Comparison of ENCODE assay signal across 14 cellular contexts in genomic region chr19:17575871-17576757, GRCh38. TPM values are rescaled to one million over a fixed set of nuclear protein-coding genes. Genes with fewer than 3 reads are reported as not detected.
A peak's percentile ranks its signal among the peaks of the same experiment; 100 is the strongest.
DNase-seq lines count a peak whose midpoint lies in the region; ATAC-seq and TF ChIP-seq lines count a peak whose summit lies in the region.
"Had no signal": no experiment of that assay in that cellular context is flagged by ENCODE, and none has a peak within 500 bp of the region (broad histone marks: within the 10 kb centered on the region; RNA-seq: fewer than 3 reads in every experiment).

No MANE protein-coding gene starts in this region.

- H3K9me3 ChIP-seq in A673 (ENCODE audit: low read depth, low read length, poor library complexity, severe bottlenecking) (no peaks in the 10 kb centered on the region), WERI-Rb-1 (ENCODE audit: severe bottlenecking) (no peaks in the 10 kb centered on the region)
- H3K9me3 ChIP-seq: BE2C had no signal

- ATAC-seq in GM23338 (peak; percentile 17), memory B cell (ENCODE audit: low read depth) (no peak), GM19035 (IDR thresholded peaks at IDR 0.05; ENCODE audit: unreplicated experiment) (no peak)
- ATAC-seq: activated CD4-positive, CD25-positive, alpha-beta regulatory T cell treated with anti-CD3 and anti-CD28 coated beads, Interleukin-2, amount 50 U/mL, for 24 hours had no signal

- DNase-seq in A673 (ENCODE audit: low spot score) (peak; percentile 31), GM23338 (ENCODE audit: low spot score) (peak; percentile 77), WERI-Rb-1 (peak; percentile 33), memory B cell (ENCODE audit: low spot score in 2 of 2) (no peak), AG08395 (ENCODE audit: low spot score) (no peak)
- DNase-seq in effector CD4-positive, alpha-beta T cell = no peak
- DNase-seq: Calu3; effector CD8-positive, alpha-beta T cell; GF-D8 had no signal

- no peak overlapping the region for H2AFZ ChIP-seq in GM23338
- H2AFZ ChIP-seq: parathyroid adenoma had no signal

- H3K36me3 ChIP-seq in A673 (ENCODE audit: insufficient read depth, low read length, poor library complexity, severe bottlenecking) = peaks cover 56% of the 10 kb centered on the region
- H3K36me3 ChIP-seq in GM23338 (ENCODE audit: insufficient read depth) = no peaks in the 10 kb centered on the region
- peaks cover 76% of the 10 kb centered on the region for H3K36me3 ChIP-seq in WERI-Rb-1

- no peaks in the 10 kb centered on the region for H3K79me2 ChIP-seq in GM23338 (replicated peaks; ENCODE audit: insufficient read depth)

- H3K9me3 Mint-ChIP-seq in GM23338 = no peaks in the 10 kb centered on the region
- H3K9me3 Mint-ChIP-seq in memory B cell = no peaks in the 10 kb centered on the region
- H3K9me3 Mint-ChIP-seq: T-helper 2 cell treated with Interferon-gamma antibody and Interleukin-4, amounts not matched to agents 5 μg/mL and 100 μg/mL, for 36 hours had no signal

- H3K27me3 ChIP-seq in A673 (replicated peaks; ENCODE audit: insufficient read depth, low read depth, low read length, poor library complexity) (no peaks in the 10 kb centered on the region), GM23338 (ENCODE audit: insufficient read depth) (no peaks in the 10 kb centered on the region), WERI-Rb-1 (ENCODE audit: insufficient read depth, low read depth, severe bottlenecking) (no peaks in the 10 kb centered on the region)
- H3K27me3 ChIP-seq: BE2C had no signal

- H4K20me1 ChIP-seq in GM23338 (replicated peaks; ENCODE audit: insufficient read depth) = no peaks in the 10 kb centered on the region; the same call in 1 of the 2 replicates

- no peak overlapping the region for H3K4me3 Mint-ChIP-seq in GM23338
- H3K4me3 Mint-ChIP-seq in memory B cell = no peak overlapping the region
- H3K4me3 Mint-ChIP-seq: T-helper 2 cell treated with Interferon-gamma antibody and Interleukin-4, amounts not matched to agents 5 μg/mL and 100 μg/mL, for 36 hours had no signal

- CTCF ChIA-PET in A673 (lab: Charles Lee) = no interaction called here

- peaks cover 11% of the 10 kb centered on the region; the same call in 1 of the 2 replicates for H3F3A ChIP-seq in GM23338 (replicated peaks; ENCODE audit: low read depth)

- BruUV-seq in A673 (replicated peaks; lab: Mats Ljungman, UMichigan) = no TSS peak

- no peak overlapping the region for H3K27ac ChIP-seq in A673 (ENCODE audit: low read depth, low read length, poor library complexity, severe bottlenecking)
- H3K27ac ChIP-seq in GM23338 (ENCODE audit: low read depth) = no peak overlapping the region
- H3K27ac ChIP-seq in WERI-Rb-1 = no peak overlapping the region
- H3K27ac ChIP-seq: parathyroid adenoma had no signal

- H3K27me3 Mint-ChIP-seq in GM23338 (ENCODE audit: insufficient read depth, low read depth, poor library complexity) (peaks cover 27% of the 10 kb centered on the region), memory B cell (no peaks in the 10 kb centered on the region)

- TF ChIP-seq CTCF in A673 (conservative IDR thresholded peaks at IDR 0.05; ENCODE audit: low read depth, low read length) (no peak), GM23338 (conservative IDR thresholded peaks at IDR 0.05; ENCODE audit: low read depth in 2 of 2) (no peak), WERI-Rb-1 (IDR thresholded peaks at IDR 0.05; ENCODE audit: low read depth, low read length) (no peak)

- H3K27ac Mint-ChIP-seq in GM23338 (no peak overlapping the region), memory B cell (peak overlapping the region; percentile 67)
- H3K27ac Mint-ChIP-seq: T-helper 2 cell treated with Interferon-gamma antibody and Interleukin-4, amounts not matched to agents 5 μg/mL and 100 μg/mL, for 36 hours had no signal

- peaks cover 29% of the 10 kb centered on the region for H3K4me1 Mint-ChIP-seq in GM23338
- H3K4me1 Mint-ChIP-seq in memory B cell = peaks cover 9% of the 10 kb centered on the region

- POLR2A ChIA-PET in A673 (lab: Charles Lee; ENCODE audit: low non-redundant PET) = no interaction called here

- H3K4me3 ChIP-seq in A673 (ENCODE audit: low read depth, low read length, poor library complexity, severe bottlenecking) (no peak overlapping the region), GM23338 (0 out of 2 replicates have a peak overlapping the region, but pooled peaks have one; percentile 30), WERI-Rb-1 (ENCODE audit: low read depth, low read length) (no peak overlapping the region)

- H3K4me1 ChIP-seq in A673 (ENCODE audit: insufficient read depth, low read length, poor library complexity, severe bottlenecking) (no peaks in the 10 kb centered on the region), GM23338 (ENCODE audit: insufficient read depth) (peaks cover 26% of the 10 kb centered on the region)
- H3K4me1 ChIP-seq: parathyroid adenoma had no signal

- peaks cover 33% of the 10 kb centered on the region for H3K36me3 Mint-ChIP-seq in GM23338 (ENCODE audit: low read depth)
- H3K36me3 Mint-ChIP-seq in memory B cell = peaks cover 41% of the 10 kb centered on the region

- H3K4me2 ChIP-seq in GM23338 = peak overlapping the region; percentile 66; the same call in 1 of the 2 replicates

- no peaks in the 10 kb centered on the region for H3K9me2 ChIP-seq in GM23338 (ENCODE audit: insufficient read depth)

- intact Hi-C loops in A673 (cut with micrococcal nuclease; ENCODE audit: unreplicated experiment) = no loop called here

TF ChIP-seq in GM23338, 12 proteins besides CTCF, POLR2A, EP300 and RAD21 (continues in another document):
- TF ChIP-seq NANOG (IDR thresholded peaks at IDR 0.05; ENCODE audit: borderline replicate concordance) = no peak
- TF ChIP-seq ZNF331 (CRISPR knock-in tag; IDR thresholded peaks at IDR 0.05; ENCODE audit: low read depth) = no peak
- TF ChIP-seq POLR2AphosphoS5 (IDR thresholded peaks at IDR 0.05; ENCODE audit: low read depth) = no peak
- no peak for TF ChIP-seq ZNF462 (CRISPR knock-in tag; IDR thresholded peaks at IDR 0.05)

RNA-seq across cellular contexts. Expression of gene COLGALT1, which starts 20.7 kb away (rescaled TPM):
- total RNA-seq in A673 (2021) = 91.3 and 93.5 TPM in 2 replicates
- 52.0 and 63.4 TPM in 2 replicates for total RNA-seq in GM23338 (2014; rRNA removed; shearing (Covaris generic))
- polyA plus RNA-seq in GM23338 (2016; fragmentation: Nextera tagmentation; extraction: Ambion mirVana) = 16.1 and 18.2 TPM in 2 replicates

Comparison
In these comparisons a context has a peak if more than half of its experiments do, and no peak if none do; other contexts are left out.
1. DNase-seq: peak in A673 (single experiment), GM23338 (single experiment) and WERI-Rb-1 (single experiment); none in memory B cell (0 of 2), AG08395 (single experiment) and effector CD4-positive, alpha-beta T cell (single experiment).